ENCODE assay signal across 21 cellular contexts in genomic region chr2:41847744-41848441, GRCh38.
DNase-seq lines count a peak whose midpoint lies in the region; ATAC-seq, FAIRE-seq and TF ChIP-seq lines count a peak whose summit lies in the region.
"Had no signal": no experiment of that assay in that cellular context is flagged by ENCODE, and none has a peak within 500 bp of the region (broad histone marks: within the 10 kb centered on the region; RNA-seq: fewer than 3 reads in every experiment).

No MANE protein-coding gene starts in this region.

- DNase-seq in adipocyte (ENCODE audit: low read depth) (peak; percentile 62), fibroblast of villous mesenchyme (ENCODE audit: low read depth) (peak; percentile 89), psoas muscle (peak in 1 of 2 donors; percentile 59), RCC 7860 (ENCODE audit: low spot score) (no peak), Kasumi-1 (lab: John Stamatoyannopoulos, UW) (no peak), NCI-H526 treated with DMSO at 0.1 percent for 48 hours (lab: John Stamatoyannopoulos, UW) (no peak)
- DNase-seq in CD4-positive, alpha-beta memory T cell: no peak
- DNase-seq: activated CD4-positive, alpha-beta T cell treated with anti-CD3 and anti-CD28 coated beads, Interleukin-2, amount 10 ng/mL, durations not matched to agents 7 days and 5 days; activated naive CD8-positive, alpha-beta T cell treated with anti-CD3 and anti-CD28 coated beads, Interleukin-2, amount 10 ng/mL, durations not matched to agents 7 days and 5 days; DMS 273 treated with DMSO at 0.1 percent for 48 hours; hypothalamus; left cardiac atrium; naive B cell; NCI-H2171; NK-92 treated with Interleukin-12 subunit alpha and Interleukin-12 subunit beta, amount 100 ng/mL, for 24 hours; SIG-M5 had no signal

- no peak for FAIRE-seq in RCC 7860 (lab: Jason Lieb, UNC)
- FAIRE-seq: GM19239, HTR-8/SVneo had no signal

- intact Hi-C loops in psoas muscle (cut with DNase I): no loop called here
- intact Hi-C loops in CD4-positive, alpha-beta memory T cell (cut with micrococcal nuclease): no loop called here

- H3K4me1 ChIP-seq in HEK293 (ENCODE audit: control insufficient read depth, insufficient read depth, low read length): no peaks in the 10 kb centered on the region
- peaks cover 36% of the 10 kb centered on the region for H3K4me1 ChIP-seq in adipocyte (ENCODE audit: control insufficient read depth, insufficient read depth, low read length)
- H3K4me1 ChIP-seq in psoas muscle: peaks cover 22% of the 10 kb centered on the region
- H3K4me1 ChIP-seq in CD4-positive, alpha-beta memory T cell (ENCODE audit: insufficient read depth, low read length): no peaks in the 10 kb centered on the region

- H3K27ac Mint-ChIP-seq in CD4-positive, alpha-beta memory T cell: no peak overlapping the region
- H3K27ac Mint-ChIP-seq: activated CD4-positive, alpha-beta T cell treated with anti-CD3 and anti-CD28 coated beads, Interleukin-2, amount 10 ng/mL, durations not matched to agents 7 days and 5 days; activated naive CD8-positive, alpha-beta T cell treated with anti-CD3 and anti-CD28 coated beads, Interleukin-2, amount 10 ng/mL, durations not matched to agents 7 days and 5 days; B cell; naive B cell had no signal

- H3K36me3 ChIP-seq in HEK293 (ENCODE audit: control insufficient read depth in 2 of 2, insufficient read depth in 1 of 2, low read length in 2 of 2): no peaks in the 10 kb centered on the region
- H3K36me3 ChIP-seq in adipocyte (ENCODE audit: control insufficient read depth, insufficient read depth, low read length, severe bottlenecking): no peaks in the 10 kb centered on the region
- no peaks in the 10 kb centered on the region for H3K36me3 ChIP-seq in psoas muscle (ENCODE audit: insufficient read depth in 1 of 2, low read depth in 1 of 2)
- H3K36me3 ChIP-seq in CD4-positive, alpha-beta memory T cell (ENCODE audit: insufficient read depth, low read length): no peaks in the 10 kb centered on the region
- H3K36me3 ChIP-seq: upper lobe of left lung had no signal

- H3K9me3 ChIP-seq in HEK293 (ENCODE audit: control insufficient read depth, insufficient read depth, low read depth, low read length): no peaks in the 10 kb centered on the region
- no peaks in the 10 kb centered on the region for H3K9me3 ChIP-seq in adipocyte (ENCODE audit: control insufficient read depth, low read length)
- no peaks in the 10 kb centered on the region for H3K9me3 ChIP-seq in psoas muscle
- no peaks in the 10 kb centered on the region for H3K9me3 ChIP-seq in CD4-positive, alpha-beta memory T cell (ENCODE audit: control insufficient read depth in 1 of 2, low read length in 2 of 2)
- H3K9me3 ChIP-seq: upper lobe of left lung had no signal

- POLR2A ChIA-PET in HEK293 (lab: Yijun Ruan, JAX): no interaction called here
- POLR2A ChIA-PET in CD4-positive, alpha-beta memory T cell (lab: Charles Lee; ENCODE audit: partially characterized antibody): no interaction called here

- H3K9me3 Mint-ChIP-seq in CD4-positive, alpha-beta memory T cell: no peaks in the 10 kb centered on the region
- H3K9me3 Mint-ChIP-seq: activated CD4-positive, alpha-beta T cell treated with anti-CD3 and anti-CD28 coated beads, Interleukin-2, amount 10 ng/mL, durations not matched to agents 7 days and 5 days; activated naive CD8-positive, alpha-beta T cell treated with anti-CD3 and anti-CD28 coated beads, Interleukin-2, amount 10 ng/mL, durations not matched to agents 7 days and 5 days; naive B cell had no signal

- no peaks in the 10 kb centered on the region for H3K4me1 Mint-ChIP-seq in CD4-positive, alpha-beta memory T cell
- H3K4me1 Mint-ChIP-seq: activated CD4-positive, alpha-beta T cell treated with anti-CD3 and anti-CD28 coated beads, Interleukin-2, amount 10 ng/mL, durations not matched to agents 7 days and 5 days; activated naive CD8-positive, alpha-beta T cell treated with anti-CD3 and anti-CD28 coated beads, Interleukin-2, amount 10 ng/mL, durations not matched to agents 7 days and 5 days; B cell; naive B cell had no signal

- H3K4me3 ChIP-seq in HEK293 (ENCODE audit: low read depth, low read length) (no peak overlapping the region), adipocyte (ENCODE audit: low read length) (peak overlapping the region; percentile 36), fibroblast of villous mesenchyme (ENCODE audit: low read depth, low read length) (no peak overlapping the region), psoas muscle (no peak overlapping the region)
- H3K4me3 ChIP-seq in CD4-positive, alpha-beta memory T cell (ENCODE audit: low read length in 2 of 2): no peak overlapping the region
- H3K4me3 ChIP-seq: upper lobe of left lung had no signal

- peaks cover 31 to 39% of the 10 kb centered on the region in 2 donors for H3K27me3 Mint-ChIP-seq in CD4-positive, alpha-beta memory T cell

- CTCF ChIA-PET in HEK293 (lab: Yijun Ruan, JAX): interaction anchor here (1.9 to 11.7 kb wide), 2 partner anchors 21 to 238 kb away, joined by 10 to 214 read pairs; no protein-coding TSS in a partner anchor
- CTCF ChIA-PET in CD4-positive, alpha-beta memory T cell (lab: Charles Lee; ENCODE audit: partially characterized antibody): interaction anchor here (1.2 kb wide), 1 partner anchor 238 kb away, joined by 6 read pairs; no protein-coding TSS in a partner anchor

- H3K27ac ChIP-seq in HEK293 (ENCODE audit: extremely low read depth, low read depth, low read length) (no peak overlapping the region), psoas muscle (peak overlapping the region; percentile 80)
- H3K27ac ChIP-seq in CD4-positive, alpha-beta memory T cell (ENCODE audit: low read depth, low read length): no peak overlapping the region

- H3K4me3 Mint-ChIP-seq in CD4-positive, alpha-beta memory T cell: no peak overlapping the region
- H3K4me3 Mint-ChIP-seq: activated CD4-positive, alpha-beta T cell treated with anti-CD3 and anti-CD28 coated beads, Interleukin-2, amount 10 ng/mL, durations not matched to agents 7 days and 5 days; activated naive CD8-positive, alpha-beta T cell treated with anti-CD3 and anti-CD28 coated beads, Interleukin-2, amount 10 ng/mL, durations not matched to agents 7 days and 5 days; B cell; naive B cell had no signal

- WGBS in psoas muscle, 3 donors: 23 to 39% (median 31%) methylated on average over 7 of the region's 7 CpGs

- H3K27me3 ChIP-seq in adipocyte (replicated peaks; ENCODE audit: control insufficient read depth, insufficient read depth, low read length): peaks cover 8% of the 10 kb centered on the region
- H3K27me3 ChIP-seq in psoas muscle (ENCODE audit: insufficient read depth in 3 of 3, low read length in 2 of 3): no peaks in the 10 kb centered on the region
- peaks cover 8% of the 10 kb centered on the region for H3K27me3 ChIP-seq in CD4-positive, alpha-beta memory T cell (ENCODE audit: insufficient read depth, low read length)
- H3K27me3 ChIP-seq: upper lobe of left lung had no signal

- peak; percentile 74 to 91 (median 86) for ATAC-seq in psoas muscle

- TF ChIP-seq CTCF in HEK293 (tag by site-specific recombination; IDR thresholded peaks at IDR 0.05) (no peak), fibroblast of villous mesenchyme (IDR thresholded peaks at IDR 0.05; ENCODE audit: insufficient read depth, low read depth, low read length) (no peak), psoas muscle (IDR thresholded peaks at IDR 0.05) (no peak)

- H3K36me3 Mint-ChIP-seq in CD4-positive, alpha-beta memory T cell: no peaks in the 10 kb centered on the region
- H3K36me3 Mint-ChIP-seq: activated naive CD8-positive, alpha-beta T cell treated with anti-CD3 and anti-CD28 coated beads, Interleukin-2, amount 10 ng/mL, durations not matched to agents 7 days and 5 days; naive B cell had no signal

- no peak overlapping the region for H3K9ac ChIP-seq in adipocyte (ENCODE audit: low read length)

TF ChIP-seq in HEK293, 187 proteins besides CTCF, POLR2A, EP300 and RAD21:
- TF ChIP-seq SCRT2 (tag by site-specific recombination; IDR thresholded peaks at IDR 0.05) (peak; percentile 62), ZNF266 (tag by site-specific recombination; IDR thresholded peaks at IDR 0.05; ENCODE audit: low read depth) (no peak), ZNF561 (tag by site-specific recombination; IDR thresholded peaks at IDR 0.05; ENCODE audit: borderline replicate concordance) (no peak), ZNF175 (tag by site-specific recombination; IDR thresholded peaks at IDR 0.05) (no peak), YY2 (tag by site-specific recombination; IDR thresholded peaks at IDR 0.05) (no peak), ZNF670 (tag by site-specific recombination; IDR thresholded peaks at IDR 0.05; ENCODE audit: low read depth) (no peak), ZNF10 (tag by site-specific recombination; IDR thresholded peaks at IDR 0.05) (peak; percentile 81), ZNF776 (tag by site-specific recombination; IDR thresholded peaks at IDR 0.05; ENCODE audit: borderline replicate concordance) (no peak), ZNF658 (tag by site-specific recombination; IDR thresholded peaks at IDR 0.05) (no peak), ZNF239 (tag by site-specific recombination; IDR thresholded peaks at IDR 0.05) (no peak)
- TF ChIP-seq, protein P1, sequence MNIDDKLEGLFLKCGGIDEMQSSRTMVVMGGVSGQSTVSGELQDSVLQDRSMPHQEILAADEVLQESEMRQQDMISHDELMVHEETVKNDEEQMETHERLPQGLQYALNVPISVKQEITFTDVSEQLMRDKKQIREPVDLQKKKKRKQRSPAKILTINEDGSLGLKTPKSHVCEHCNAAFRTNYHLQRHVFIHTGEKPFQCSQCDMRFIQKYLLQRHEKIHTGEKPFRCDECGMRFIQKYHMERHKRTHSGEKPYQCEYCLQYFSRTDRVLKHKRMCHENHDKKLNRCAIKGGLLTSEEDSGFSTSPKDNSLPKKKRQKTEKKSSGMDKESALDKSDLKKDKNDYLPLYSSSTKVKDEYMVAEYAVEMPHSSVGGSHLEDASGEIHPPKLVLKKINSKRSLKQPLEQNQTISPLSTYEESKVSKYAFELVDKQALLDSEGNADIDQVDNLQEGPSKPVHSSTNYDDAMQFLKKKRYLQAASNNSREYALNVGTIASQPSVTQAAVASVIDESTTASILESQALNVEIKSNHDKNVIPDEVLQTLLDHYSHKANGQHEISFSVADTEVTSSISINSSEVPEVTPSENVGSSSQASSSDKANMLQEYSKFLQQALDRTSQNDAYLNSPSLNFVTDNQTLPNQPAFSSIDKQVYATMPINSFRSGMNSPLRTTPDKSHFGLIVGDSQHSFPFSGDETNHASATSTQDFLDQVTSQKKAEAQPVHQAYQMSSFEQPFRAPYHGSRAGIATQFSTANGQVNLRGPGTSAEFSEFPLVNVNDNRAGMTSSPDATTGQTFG (tag by site-specific recombination; IDR thresholded peaks at IDR 0.05; ENCODE audit: borderline replicate concordance): no peak

Comparison
In these comparisons a context has a peak if more than half of its experiments do, and no peak if none do; other contexts are left out.
1. DNase-seq: peak in adipocyte (single experiment) and fibroblast of villous mesenchyme (single experiment); none in RCC 7860 (single experiment), Kasumi-1 (0 of 2), CD4-positive, alpha-beta memory T cell (0 of 5) and NCI-H526 treated with DMSO at 0.1 percent for 48 hours (single experiment).